34 cellular contexts compared by ENCODE assay signal in genomic region chr10:112487964-112488363, GRCh38.
"Had no signal": no experiment of that assay in that cellular context is flagged by ENCODE, and none has a peak within 500 bp of the region (broad histone marks: within the 10 kb centered on the region; RNA-seq: fewer than 3 reads in every experiment).

No MANE protein-coding gene starts in this region.

- H3K9ac ChIP-seq: KMS-11 had no signal

- H3K9me3 ChIP-seq: MG63 had no signal

- H3K36me3 ChIP-seq: MG63 had no signal

- H3K4me3 ChIP-seq: MG63 had no signal

- DNase-seq: Karpas-422, Kasumi-1, MG63, MM.1S, MV-4-11, NCI-H1048, NCI-H1092, NCI-H1092 treated with DMSO at 0.1 percent for 48 hours, NCI-H1105, NCI-H1105 treated with DMSO at 0.1 percent for 48 hours, NCI-H1417, NCI-H1417 treated with DMSO at 0.1 percent for 48 hours, NCI-H1436, NCI-H1436 treated with DMSO at 0.1 percent for 48 hours, NCI-H146, NCI-H1694, NCI-H1694 treated with DMSO at 0.1 percent for 48 hours, NCI-H187, NCI-H187 treated with DMSO at 0.1 percent for 48 hours, NCI-H1930, NCI-H2029, NCI-H2029 treated with DMSO at 0.1 percent for 48 hours, NCI-H2081, NCI-H2081 treated with DMSO at 0.1 percent for 48 hours, NCI-H2107, NCI-H2171, NCI-H2171 treated with DMSO at 0.1 percent for 48 hours, NCI-H2227 treated with DMSO at 0.1 percent for 48 hours, NCI-H226, NCI-H345, NCI-H446, NCI-H446 treated with DMSO at 0.1 percent for 48 hours, NCI-H510A had no signal

- H3K27ac ChIP-seq: KMS-11 had no signal

- H3K4me2 ChIP-seq: KMS-11 had no signal

- H3K27me3 ChIP-seq: MG63 had no signal
